Comparison of ENCODE assay signal across 8 cellular contexts in the genomic region with DNA sequence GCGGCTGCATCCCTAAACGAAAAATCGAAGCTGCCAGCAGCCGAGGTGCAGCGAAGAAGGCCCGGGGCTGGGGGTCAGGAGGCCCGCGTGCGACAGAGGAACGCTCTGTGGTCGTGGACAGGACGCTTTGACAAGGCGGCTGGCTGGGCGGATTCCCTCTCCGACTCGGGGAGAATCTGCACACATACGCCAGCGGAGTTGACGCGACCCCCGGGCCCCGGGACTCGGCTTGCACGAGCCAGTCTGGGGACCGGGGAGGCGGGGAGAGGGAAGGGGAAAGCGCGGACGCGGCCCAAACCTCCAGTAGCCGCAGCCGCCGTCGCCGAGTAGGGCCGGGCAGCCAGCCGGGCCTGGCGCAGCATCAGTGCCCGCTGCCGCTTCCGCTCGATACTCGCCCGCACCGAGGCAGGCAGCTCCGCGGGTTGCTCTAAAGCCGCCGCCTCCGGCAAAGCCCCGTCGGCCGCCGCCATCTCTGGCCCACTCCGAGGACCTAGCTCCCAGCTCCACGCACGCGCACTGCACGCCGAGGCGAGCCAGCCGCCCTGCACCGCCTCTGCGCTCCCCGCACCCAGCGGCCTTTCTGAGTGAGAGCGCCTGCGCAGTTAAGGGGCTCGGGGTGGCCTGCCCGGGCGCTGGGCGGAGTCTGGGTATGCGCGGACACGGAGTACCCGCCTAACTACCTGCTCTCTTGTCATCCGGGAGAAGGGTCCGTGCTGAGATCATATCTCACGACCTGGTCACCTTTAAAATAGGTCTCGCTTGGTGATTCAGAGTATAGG. TPM values are rescaled to one million over a fixed set of nuclear protein-coding genes. Genes with fewer than 3 reads are reported as not detected.
DNase-seq lines count a peak whose midpoint lies in the region; ATAC-seq and TF ChIP-seq lines count a peak whose summit lies in the region.

Gene XPA, minus strand, starts transcription at position 518 of the 779 bp plus-strand sequence. Its CDS starts 48 bp downstream, at position 470.

- peak; percentile 91 for ATAC-seq in HG02678 (IDR thresholded peaks at IDR 0.05; ENCODE audit: unreplicated experiment)

- H3K9me3 ChIP-seq in cardiac muscle cell (ENCODE audit: low read depth): no peaks in the 10 kb centered on the region
- H3K9me3 ChIP-seq in parathyroid adenoma (ENCODE audit: control insufficient read depth, low read length): no peaks in the 10 kb centered on the region
- no peaks in the 10 kb centered on the region for H3K9me3 ChIP-seq in tibial artery

- peak within 1 kb of the TSS; percentile 76 for H2AFZ ChIP-seq in parathyroid adenoma

- H3K36me3 ChIP-seq in cardiac muscle cell (no peaks in the 10 kb centered on the region), parathyroid adenoma (ENCODE audit: control insufficient read depth, insufficient read depth, low read length) (no peaks in the 10 kb centered on the region), tibial artery (peaks cover 0 to 4% (median 3%) of the 10 kb centered on the region in 3 donors)

- DNase-seq in GM12865 (ENCODE audit: low read depth) (peak; percentile 97), NCI-H128 (lab: John Stamatoyannopoulos, UW; ENCODE audit: unreplicated experiment) (peak; percentile 96), SW 1271 (lab: John Stamatoyannopoulos, UW) (peak; percentile 88 to 96), cardiac muscle cell (ENCODE audit: low read depth in 1 of 2, low spot score in 1 of 2) (peak; percentile 96 to 98), tibial artery (peak; percentile 95 to 98)
- DNase-seq in activated naive CD8-positive, alpha-beta T cell treated with anti-CD3 and anti-CD28 coated beads, Interleukin-2, amount 50 U/mL, for 16 hours (ENCODE audit: low read depth, low spot score): peak; percentile 92

- H3K9ac ChIP-seq in parathyroid adenoma: peak within 1 kb of the TSS; percentile 47

- TF ChIP-seq CTCF in GM12865 (IDR thresholded peaks at IDR 0.05; ENCODE audit: insufficient read depth, low read depth, low read length, missing control alignments) (no peak), cardiac muscle cell (IDR thresholded peaks at IDR 0.05; ENCODE audit: low read depth, low read length) (no peak), parathyroid adenoma (IDR thresholded peaks at IDR 0.05) (no peak), tibial artery (IDR thresholded peaks at IDR 0.05) (peak in 1 of 2 experiments; percentile 24)

- H3K4me3 ChIP-seq in GM12865 (ENCODE audit: low read depth, low read length) (peak within 1 kb of the TSS; percentile 74), cardiac muscle cell (peak within 1 kb of the TSS; percentile 58), parathyroid adenoma (ENCODE audit: low read depth, low read length) (peak within 1 kb of the TSS; percentile 78), tibial artery (peak within 1 kb of the TSS; percentile 77 to 86)

- H3K4me2 ChIP-seq in parathyroid adenoma (ENCODE audit: low read length): peak within 1 kb of the TSS; percentile 84

- H3K27me3 ChIP-seq in cardiac muscle cell (no peaks in the 10 kb centered on the region), parathyroid adenoma (ENCODE audit: control insufficient read depth, insufficient read depth, low read length) (no peaks in the 10 kb centered on the region), tibial artery (no peaks in the 10 kb centered on the region)

- H3K27ac ChIP-seq in cardiac muscle cell (peak within 1 kb of the TSS; percentile 83), parathyroid adenoma (peak within 1 kb of the TSS; percentile 82), tibial artery (peak within 1 kb of the TSS; percentile 95 to 96)

- intact Hi-C loops in tibial artery (cut with DNase I; ENCODE audit: low total_unique reads): loop anchor here (5.0 kb wide), 1 partner anchor 555 kb away; no protein-coding TSS in a partner anchor

- peaks cover 8% of the 10 kb centered on the region for H3K4me1 ChIP-seq in cardiac muscle cell (ENCODE audit: low read depth)
- H3K4me1 ChIP-seq in parathyroid adenoma: peaks cover 3% of the 10 kb centered on the region
- H3K4me1 ChIP-seq in tibial artery: peaks cover 0 to 30% (median 22%) of the 10 kb centered on the region in 4 donors

- H3K79me2 ChIP-seq in parathyroid adenoma: peaks cover 10% of the 10 kb centered on the region

RNA-seq across cellular contexts. Expression of gene XPA, which starts in this region (rescaled TPM):
- total RNA-seq in cardiac muscle cell: 16.0 and 21.1 TPM in 2 replicates
- 29.2 and 31.5 TPM in 2 replicates for polyA plus RNA-seq in cardiac muscle cell

Comparison
In these comparisons a context has a peak if more than half of its experiments do, and no peak if none do; other contexts are left out.
1. Peak in every context shown above with its lines: DNase-seq, ATAC-seq, H3K4me3 ChIP-seq and H3K27ac ChIP-seq.